Comparison of ENCODE assay signal across 8 cellular contexts in the genomic region with DNA sequence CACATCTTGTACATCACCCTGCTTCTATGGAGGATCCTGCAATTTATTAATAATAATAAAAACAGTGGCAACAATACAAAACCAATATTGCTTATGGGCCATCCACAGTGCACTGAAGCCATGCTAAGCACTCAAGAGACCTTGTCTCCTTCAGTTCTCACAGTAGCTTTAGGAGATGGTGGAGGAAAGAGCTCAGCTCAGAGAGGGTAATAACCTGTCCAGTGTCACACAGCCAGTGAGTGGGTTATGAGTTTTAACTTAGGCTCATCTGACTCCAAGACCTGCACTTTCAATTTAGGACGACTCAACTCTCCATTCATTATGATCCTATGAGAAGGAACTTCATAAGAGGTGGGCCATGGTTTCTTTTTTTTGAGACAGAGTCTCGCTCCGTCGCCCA.
"Had no signal": no experiment of that assay in that cellular context is flagged by ENCODE, and none has a peak within 500 bp of the region (broad histone marks: within the 10 kb centered on the region; RNA-seq: fewer than 3 reads in every experiment).

No MANE protein-coding gene starts in this region.

- DNase-seq: GM23248, GOT3, H7, IMR-90, KBM-7 had no signal

- FAIRE-seq: HTR-8/SVneo had no signal

- H3K4me3 ChIP-seq: GM23248, HAP-1 had no signal

- H2AFZ ChIP-seq: GM23248 had no signal

- H3K9ac ChIP-seq: GM23248 had no signal

- ATAC-seq: HCT116 had no signal

- H3K9me3 ChIP-seq: HAP-1 had no signal

- H3K36me3 ChIP-seq: HAP-1 had no signal

- H3K4me1 ChIP-seq: HAP-1 had no signal

- H3K27ac ChIP-seq: GM23248 had no signal
